Comparison of ENCODE assay signal across 35 cellular contexts in genomic region chr2:216855079-216855478, GRCh38. TPM values are rescaled to one million over a fixed set of nuclear protein-coding genes. Genes with fewer than 3 reads are reported as not detected.
"Had no signal": no experiment of that assay in that cellular context is flagged by ENCODE, and none has a peak within 500 bp of the region (broad histone marks: within the 10 kb centered on the region; RNA-seq: fewer than 3 reads in every experiment).

No MANE protein-coding gene starts in this region.

- H3K36me3 ChIP-seq: heart left ventricle, left lung, neutrophil, right lobe of liver, tibial nerve had no signal

- H3K36me3 Mint-ChIP-seq: mesothelial cell of epicardium; naive B cell; natural killer cell; stimulated activated memory B cell treated with anti-CD40 and anti-IgM and Interleukin-4, amounts not matched to agents 10 μg/mL and 1 μg/mL and 100 μg/mL, for 72 hours; type B pancreatic cell had no signal

- H3K79me2 ChIP-seq: hepatocyte, parathyroid adenoma had no signal

- H2AFZ ChIP-seq: hepatocyte, parathyroid adenoma had no signal

- H3K27ac Mint-ChIP-seq: mesothelial cell of epicardium; naive B cell; natural killer cell; stimulated activated memory B cell treated with anti-CD40 and anti-IgM and Interleukin-4, amounts not matched to agents 10 μg/mL and 1 μg/mL and 100 μg/mL, for 72 hours; stimulated activated naive CD8-positive, alpha-beta T cell treated with anti-CD3 and anti-CD28 coated beads, Interleukin-15, amount 100 ng/mL, for 72 hours; type B pancreatic cell had no signal

- DNase-seq: islet precursor cell; kidney glomerular epithelial cell; left colon; left lung; mesendoderm; naive B cell; natural killer cell; occipital lobe; right lobe of liver; stimulated activated CD4-positive, alpha-beta T cell treated with anti-CD3 and anti-CD28 coated beads, Interleukin-1b, Interleukin-23, amount 100 ng/mL, for 48 hours; stimulated activated CD4-positive, alpha-beta T cell treated with anti-CD3 and anti-CD28 coated beads, Interleukin-2, amount 100 ng/mL, for 48 hours; stimulated activated CD4-positive, alpha-beta T cell treated with anti-CD3 and anti-CD28 coated beads, Interleukin-4, amount 100 ng/mL, for 4 hours; stimulated activated CD8-positive, alpha-beta memory T cell treated with anti-CD3 and anti-CD28 coated beads, Interleukin-4, amount 100 ng/mL, for 48 hours; stimulated activated naive CD4-positive, alpha-beta T cell treated with Interleukin-2 at 50 U/mL for 16 hours; stimulated activated naive CD8-positive, alpha-beta T cell treated with anti-CD3 and anti-CD28 coated beads, Interleukin-15, amount 100 ng/mL, for 72 hours; substantia nigra had no signal

- H3K4me3 Mint-ChIP-seq: mesothelial cell of epicardium; naive B cell; natural killer cell; stimulated activated memory B cell treated with anti-CD40 and anti-IgM and Interleukin-4, amounts not matched to agents 10 μg/mL and 1 μg/mL and 100 μg/mL, for 72 hours; stimulated activated naive CD8-positive, alpha-beta T cell treated with anti-CD3 and anti-CD28 coated beads, Interleukin-15, amount 100 ng/mL, for 72 hours; type B pancreatic cell had no signal

- H3K27me3 ChIP-seq: heart left ventricle, hepatocyte, left lung, neutrophil, right lobe of liver, tibial nerve had no signal

- H3K9me3 ChIP-seq: heart left ventricle, left lung, neutrophil, psoas muscle, right lobe of liver, tibial nerve had no signal

- H3K27me3 Mint-ChIP-seq: stimulated activated memory B cell treated with anti-CD40 and anti-IgM and Interleukin-4, amounts not matched to agents 10 μg/mL and 1 μg/mL and 100 μg/mL, for 72 hours; stimulated activated naive CD8-positive, alpha-beta T cell treated with anti-CD3 and anti-CD28 coated beads, Interleukin-15, amount 100 ng/mL, for 72 hours; type B pancreatic cell had no signal

- H3K9ac ChIP-seq: parathyroid adenoma had no signal

- H3K4me3 ChIP-seq: heart left ventricle, hepatocyte, left lung, lung, psoas muscle, right lobe of liver, smooth muscle cell, tibial nerve had no signal

- H3K4me1 Mint-ChIP-seq: naive B cell had no signal

- H3K4me2 ChIP-seq: hepatocyte, smooth muscle cell had no signal

- H3K27ac ChIP-seq: left lung, neutrophil, parathyroid adenoma, psoas muscle, right lobe of liver had no signal

- ATAC-seq: left colon; left lung; natural killer cell; stimulated activated memory B cell treated with anti-CD40 and anti-IgM and Interleukin-4, amounts not matched to agents 10 μg/mL and 1 μg/mL and 100 μg/mL, for 72 hours; stimulated activated naive CD8-positive, alpha-beta T cell treated with anti-CD3 and anti-CD28 coated beads, Interleukin-15, amount 100 ng/mL, for 72 hours had no signal

- H3K4me1 ChIP-seq: left lung, right lobe of liver had no signal

- H3K9me3 Mint-ChIP-seq: mesothelial cell of epicardium; naive B cell; natural killer cell; stimulated activated memory B cell treated with anti-CD40 and anti-IgM and Interleukin-4, amounts not matched to agents 10 μg/mL and 1 μg/mL and 100 μg/mL, for 72 hours; stimulated activated naive CD8-positive, alpha-beta T cell treated with anti-CD3 and anti-CD28 coated beads, Interleukin-15, amount 100 ng/mL, for 72 hours had no signal

RNA-seq across cellular contexts. Expression of gene TNP1, which starts 4.8 kb away (rescaled TPM):
- total RNA-seq: heart left ventricle, hepatocyte, left colon, left lung, lower leg skin, lung, mesothelial cell of epicardium, mononuclear cell, natural killer cell, occipital lobe, osteocyte, posterior vena cava, psoas muscle, right lobe of liver, skeletal muscle tissue, smooth muscle cell, temporal lobe, tibial nerve, ureter had no signal
- polyA plus RNA-seq: heart left ventricle, hepatocyte, lung, neural cell, psoas muscle, smooth muscle cell had no signal
